Comparison of ENCODE assay signal across 7 cellular contexts in genomic region chr14:99683619-99684355, GRCh38. TPM values are rescaled to one million over a fixed set of nuclear protein-coding genes. Genes with fewer than 3 reads are reported as not detected.
DNase-seq lines count a peak whose midpoint lies in the region; ATAC-seq, FAIRE-seq and TF ChIP-seq lines count a peak whose summit lies in the region.

Gene CYP46A1 (plus strand): TSS chr14:99684298. CDS start chr14:99684418, 120 bp downstream.

- no peaks in the 10 kb centered on the region for H3K79me2 ChIP-seq in astrocyte (ENCODE audit: insufficient read depth, low read length)

- H3K9me3 Mint-ChIP-seq in astrocyte (ENCODE audit: unreplicated experiment) = peaks cover 3% of the 10 kb centered on the region

- peak; percentile 99 for FAIRE-seq in GM18507 (lab: Jason Lieb, UNC)
- FAIRE-seq in astrocyte (lab: Jason Lieb, UNC) = peak; percentile 74

- ATAC-seq in HG02973 (IDR thresholded peaks at IDR 0.05; ENCODE audit: unreplicated experiment) = peak; percentile 90

- no peaks in the 10 kb centered on the region for H3K4me1 Mint-ChIP-seq in astrocyte (ENCODE audit: low read depth, unreplicated experiment)

- TF ChIP-seq CTCF in astrocyte (IDR thresholded peaks at IDR 0.05; ENCODE audit: insufficient read depth, low read depth, low read length) = no peak

- H2AFZ ChIP-seq in astrocyte (ENCODE audit: low read depth, low read length) = peak within 1 kb of the TSS; percentile 94

- H3K4me1 ChIP-seq in astrocyte (ENCODE audit: insufficient read depth, low read length) = peaks cover 5% of the 10 kb centered on the region

- H3K27me3 ChIP-seq in astrocyte (ENCODE audit: insufficient read depth, low read length) = peaks cover 2% of the 10 kb centered on the region

- no peaks in the 10 kb centered on the region for H3K9me3 ChIP-seq in astrocyte (ENCODE audit: insufficient read depth, low read depth, low read length)

- H4K20me1 ChIP-seq in astrocyte (ENCODE audit: insufficient read depth, low read length) = no peaks in the 10 kb centered on the region

- no peaks in the 10 kb centered on the region for H3K36me3 Mint-ChIP-seq in astrocyte (ENCODE audit: low read depth, unreplicated experiment)

- H3K9ac ChIP-seq in astrocyte (ENCODE audit: low read length) = peak within 1 kb of the TSS; percentile 91

- H3K4me3 Mint-ChIP-seq in astrocyte (ENCODE audit: unreplicated experiment) = peak within 1 kb of the TSS; percentile 89

- peaks cover 42% of the 10 kb centered on the region for H3K27me3 Mint-ChIP-seq in astrocyte (ENCODE audit: low read depth, unreplicated experiment)

- H3K27ac Mint-ChIP-seq in astrocyte (ENCODE audit: unreplicated experiment) = peak within 1 kb of the TSS; percentile 83

- peak; percentile 99 for DNase-seq in GM18507 (ENCODE audit: extremely low spot score, insufficient read length, low read depth)
- peak; percentile 97 to 98 for DNase-seq in NCI-H1930 (lab: John Stamatoyannopoulos, UW)
- DNase-seq in T-helper 22 cell (ENCODE audit: low read depth) = peak; percentile 99
- peak; percentile 94 for DNase-seq in astrocyte (ENCODE audit: low read depth)
- peak; percentile 99 for DNase-seq in hepatic stellate cell (ENCODE audit: low spot score)
- peak; percentile 96 for DNase-seq in renal cortical epithelial cell (ENCODE audit: low read depth)

- H3K4me2 ChIP-seq in astrocyte (ENCODE audit: low read length) = peak within 1 kb of the TSS; percentile 96

- H3K36me3 ChIP-seq in astrocyte (ENCODE audit: insufficient read depth, low read length) = no peaks in the 10 kb centered on the region

- H3K27ac ChIP-seq in astrocyte (ENCODE audit: low read depth, low read length) = peak within 1 kb of the TSS; percentile 73

- H3K4me3 ChIP-seq in astrocyte (ENCODE audit: insufficient read depth, low read depth, low read length) = peak within 1 kb of the TSS; percentile 80

RNA-seq across cellular contexts. Expression of gene CYP46A1, which starts in this region (rescaled TPM):
- total RNA-seq in astrocyte = 0.41 and 0.52 TPM in 2 replicates
- total RNA-seq in renal cortical epithelial cell = 0.50 TPM in 1 of 2 replicates, not detected in the other

Comparison
In these comparisons a context has a peak if more than half of its experiments do, and no peak if none do; other contexts are left out.
1. Peak in every context shown above with its lines: DNase-seq, ATAC-seq, H3K4me3 ChIP-seq and H3K27ac ChIP-seq.
2. Peak in DNase-seq, H3K4me3 ChIP-seq, H3K27ac ChIP-seq, H3K9ac ChIP-seq and H3K4me2 ChIP-seq in astrocyte; RNA of the gene not detected or under 1 TPM.
3. Peak in DNase-seq in renal cortical epithelial cell; RNA of the gene not detected or under 1 TPM.